9 cellular contexts compared by ENCODE assay signal in the genomic region with DNA sequence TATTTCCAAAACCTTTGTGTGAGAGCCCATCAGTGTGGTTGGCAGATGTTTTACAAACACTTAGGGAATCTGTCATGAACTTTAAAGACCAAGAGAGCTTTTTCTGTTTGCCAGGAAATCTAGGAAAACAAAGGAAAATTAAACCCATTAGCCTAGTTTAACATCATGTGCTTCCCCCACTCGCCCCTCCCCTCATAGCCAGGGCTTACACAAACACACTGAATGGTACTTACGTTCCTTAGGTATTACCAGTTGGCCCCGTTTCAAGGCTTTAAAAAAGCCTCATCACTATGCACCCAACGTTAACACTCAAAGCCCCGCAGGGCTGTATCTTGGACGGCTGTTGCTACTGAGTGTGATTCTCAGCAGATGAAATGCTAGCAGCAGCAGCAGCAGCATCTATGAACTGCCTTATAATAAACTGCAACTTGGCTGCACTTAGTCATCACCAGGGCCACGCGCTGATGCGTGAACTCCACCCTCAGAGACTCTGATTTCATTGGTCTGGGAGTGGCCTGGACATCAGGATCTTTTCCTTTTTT. TPM values are rescaled to one million over a fixed set of nuclear protein-coding genes. Genes with fewer than 3 reads are reported as not detected.
DNase-seq lines count a peak whose midpoint lies in the region; ATAC-seq, FAIRE-seq and TF ChIP-seq lines count a peak whose summit lies in the region.
"Had no signal": no experiment of that assay in that cellular context is flagged by ENCODE, and none has a peak within 500 bp of the region (broad histone marks: within the 10 kb centered on the region; RNA-seq: fewer than 3 reads in every experiment).

No MANE protein-coding gene starts in this region.

- H3K4me3 Mint-ChIP-seq in CD8-positive, alpha-beta T cell, result peak overlapping the region; percentile 85
- no peak overlapping the region for H3K4me3 Mint-ChIP-seq in H9

- no peak overlapping the region for H3K9ac ChIP-seq in H9 (ENCODE audit: extremely low read depth, insufficient read length, low read length)

- no peak overlapping the region for H3K4ac ChIP-seq in H9 (ENCODE audit: low read depth, low read length)

- H3K4me3 ChIP-seq in CD8-positive, alpha-beta T cell (ENCODE audit: low read depth, low read length), result no peak overlapping the region
- H3K4me3 ChIP-seq in bronchial epithelial cell (ENCODE audit: low read depth, low read length) (no peak overlapping the region), mucosa of descending colon (no peak overlapping the region)

- H3K36me3 Mint-ChIP-seq in CD8-positive, alpha-beta T cell, result no peaks in the 10 kb centered on the region
- no peaks in the 10 kb centered on the region for H3K36me3 Mint-ChIP-seq in H9 (ENCODE audit: insufficient read depth in 1 of 3, low read depth in 3 of 3)
- H3K36me3 Mint-ChIP-seq: IgD-negative memory B cell had no signal

- CTCF ChIA-PET in CD8-positive, alpha-beta T cell (lab: Charles Lee), result no interaction called here

- no peak overlapping the region for H3K18ac ChIP-seq in H9 (ENCODE audit: insufficient read length, low read depth, low read length)

- H3K14ac ChIP-seq in H9 (ENCODE audit: insufficient read depth, low read length), result no peak overlapping the region

- peak; percentile 30 for ATAC-seq in CD8-positive, alpha-beta T cell
- peak; percentile 52 for ATAC-seq in mucosa of descending colon
- ATAC-seq in GM21381 (IDR thresholded peaks at IDR 0.05; ENCODE audit: unreplicated experiment), result no peak
- ATAC-seq in HG03520 (IDR thresholded peaks at IDR 0.05; ENCODE audit: unreplicated experiment), result no peak
- no peak for ATAC-seq in GM19455 (IDR thresholded peaks at IDR 0.05; ENCODE audit: unreplicated experiment)

- H2BK120ac ChIP-seq in H9 (ENCODE audit: low read depth, low read length, poor library complexity, severe bottlenecking), result no peak overlapping the region

- no CpG with 5 or more reads among the region's 9 CpGs for WGBS in H9 (ENCODE audit: extremely low coverage, insufficient read length, low lambda C conversion rate)

- H3K9me3 Mint-ChIP-seq in CD8-positive, alpha-beta T cell, result no peaks in the 10 kb centered on the region
- no peaks in the 10 kb centered on the region for H3K9me3 Mint-ChIP-seq in H9
- H3K9me3 Mint-ChIP-seq: IgD-negative memory B cell had no signal

- no peak overlapping the region for H4K91ac ChIP-seq in H9 (ENCODE audit: insufficient read length, low read depth, low read length)

- H3K79me1 ChIP-seq in H9 (ENCODE audit: insufficient read depth, low read depth, low read length, poor library complexity, severe bottlenecking), result no peaks in the 10 kb centered on the region

- no peaks in the 10 kb centered on the region for H3K27me3 Mint-ChIP-seq in CD8-positive, alpha-beta T cell (ENCODE audit: low read depth)
- H3K27me3 Mint-ChIP-seq in H9 (ENCODE audit: low read depth), result no peaks in the 10 kb centered on the region

- no peaks in the 10 kb centered on the region for H3K27me3 ChIP-seq in CD8-positive, alpha-beta T cell (ENCODE audit: insufficient read depth, low read length)
- H3K27me3 ChIP-seq in H9 (ENCODE audit: insufficient read depth, low read length) (no peaks in the 10 kb centered on the region), bronchial epithelial cell (ENCODE audit: control insufficient read depth, insufficient read depth, low read length) (no peaks in the 10 kb centered on the region)

- no peaks in the 10 kb centered on the region for H3K23me2 ChIP-seq in H9 (ENCODE audit: insufficient read length, low read depth, low read length, poor library complexity, severe bottlenecking)

- H3K9me3 ChIP-seq in CD8-positive, alpha-beta T cell (ENCODE audit: low read length), result no peaks in the 10 kb centered on the region
- no peaks in the 10 kb centered on the region for H3K9me3 ChIP-seq in H9 (ENCODE audit: control insufficient read depth, low read depth, low read length)
- H3K9me3 ChIP-seq in mucosa of descending colon, result no peaks in the 10 kb centered on the region

- H4K20me1 ChIP-seq in H9 (ENCODE audit: control insufficient read depth, insufficient read depth, insufficient read length), result no peaks in the 10 kb centered on the region

- no peak overlapping the region for H4K8ac ChIP-seq in H9 (replicated peaks; ENCODE audit: insufficient read length, low read depth, low read length)

- H3K4me1 Mint-ChIP-seq in CD8-positive, alpha-beta T cell (ENCODE audit: low read depth), result peaks cover 65% of the 10 kb centered on the region
- H3K4me1 Mint-ChIP-seq in H9, result peaks cover 4 to 6% of the 10 kb centered on the region in 2 experiments; a peak in 2 of 4 replicates

- H3K79me2 ChIP-seq in H9 (ENCODE audit: insufficient read depth, low read length), result no peaks in the 10 kb centered on the region

- H3K27ac Mint-ChIP-seq in CD8-positive, alpha-beta T cell, result peak overlapping the region; percentile 91
- no peak overlapping the region; a peak in 1 of 7 replicates for H3K27ac Mint-ChIP-seq in H9

- H3K4me2 ChIP-seq in H9 (ENCODE audit: insufficient read depth, insufficient read length, low read length), result no peak overlapping the region

- no peaks in the 10 kb centered on the region for H3K36me3 ChIP-seq in CD8-positive, alpha-beta T cell (ENCODE audit: insufficient read depth, low read length)
- H3K36me3 ChIP-seq in bronchial epithelial cell (ENCODE audit: control insufficient read depth, insufficient read depth, low read length) (no peaks in the 10 kb centered on the region), mucosa of descending colon (ENCODE audit: low read depth) (no peaks in the 10 kb centered on the region)

- POLR2A ChIA-PET in CD8-positive, alpha-beta T cell (lab: Charles Lee), result interaction anchor here (0.9 to 3.8 kb wide), 5 partner anchors 7 to 66 kb away, joined by 3 to 28 read pairs (median 15); a partner anchor contains a TSS

- no peak overlapping the region for H2BK15ac ChIP-seq in H9 (ENCODE audit: low read depth, low read length)

- no peak overlapping the region for H3K56ac ChIP-seq in H9 (ENCODE audit: insufficient read length, low read depth, low read length)

- H3T11ph ChIP-seq in H9 (ENCODE audit: low read length), result no peak overlapping the region

- no peak overlapping the region for H2AK5ac ChIP-seq in H9 (ENCODE audit: insufficient read length, low read length)

- H2AFZ ChIP-seq in H9 (ENCODE audit: low read length), result peak overlapping the region; percentile 78

- H3K4me1 ChIP-seq in CD8-positive, alpha-beta T cell (ENCODE audit: insufficient read depth, low read length), result peaks cover 26% of the 10 kb centered on the region
- H3K4me1 ChIP-seq in H9 (ENCODE audit: insufficient read depth, low read length), result no peaks in the 10 kb centered on the region; the same call in 1 of the 2 replicates
- peaks cover 14% of the 10 kb centered on the region for H3K4me1 ChIP-seq in mucosa of descending colon (ENCODE audit: low read depth)

- no peak overlapping the region for H4K5ac ChIP-seq in H9 (ENCODE audit: insufficient read length, low read depth, low read length)

- FAIRE-seq in bronchial epithelial cell (lab: Jason Lieb, UNC), result no peak

- no peak overlapping the region for H2BK20ac ChIP-seq in H9 (ENCODE audit: low read depth, low read length, poor library complexity, severe bottlenecking)

- intact Hi-C loops in CD8-positive, alpha-beta T cell (cut with DNase I, micrococcal nuclease), result loop anchor here in 1 of 2 experiments (2.0 kb wide), 1 partner anchor 14 kb away; no protein-coding TSS in a partner anchor
- intact Hi-C loops in mucosa of descending colon (cut with DNase I, micrococcal nuclease), result no loop called here

- H3K23ac ChIP-seq in H9 (ENCODE audit: insufficient read length, low read depth, low read length), result no peak overlapping the region

- H2BK12ac ChIP-seq in H9 (ENCODE audit: insufficient read length, low read depth, low read length), result no peak overlapping the region

- no peak overlapping the region for H3K27ac ChIP-seq in CD8-positive, alpha-beta T cell (ENCODE audit: low read depth, low read length)
- H3K27ac ChIP-seq in H9 (ENCODE audit: insufficient read length, low read depth, low read length), result no peak overlapping the region

- H2BK5ac ChIP-seq in H9 (ENCODE audit: insufficient read length, low read length), result no peak overlapping the region

- peak in 2 of 7 experiments; percentile 47 to 56 for DNase-seq in CD8-positive, alpha-beta T cell
- no peak for DNase-seq in H9
- peak; percentile 37 for DNase-seq in NCI-H526 treated with DMSO at 0.1 percent for 48 hours (lab: John Stamatoyannopoulos, UW)
- DNase-seq in bronchial epithelial cell (ENCODE audit: low read depth), result peak; percentile 92
- DNase-seq in mucosa of descending colon, result peak in 2 of 3 donors; percentile 42 to 63

- no peak for TF ChIP-seq CTCF in CD8-positive, alpha-beta T cell (IDR thresholded peaks at IDR 0.05)
- TF ChIP-seq CTCF in H9 (conservative IDR thresholded peaks at IDR 0.05), result no peak
- no peak for TF ChIP-seq CTCF in bronchial epithelial cell (IDR thresholded peaks at IDR 0.05; ENCODE audit: insufficient read depth, low read length, severe bottlenecking)
- TF ChIP-seq CTCF in mucosa of descending colon (IDR thresholded peaks at IDR 0.05), result no peak

RNA-seq across cellular contexts. Expression of a gene that starts 20.1 kb away (rescaled TPM):
- 10 to 100 TPM; 84.7 to 85.7 TPM for total RNA-seq in CD8-positive, alpha-beta T cell
- total RNA-seq in H9 (2021) (16.4 and 18.0 TPM in 2 replicates), bronchial epithelial cell (15.3 and 16.0 TPM in 2 replicates), mucosa of descending colon (10 to 100 TPM in 2 of 3 donors, 1 to 10 TPM in 1; 8.1 to 14.6 (median 13.2) TPM)

Comparison
In these comparisons a context has a peak if more than half of its experiments do, and no peak if none do; other contexts are left out.
1. ATAC-seq: peak in CD8-positive, alpha-beta T cell (single experiment) and mucosa of descending colon (single experiment); none in GM21381 (single experiment), HG03520 (single experiment) and GM19455 (single experiment).